Comparison of ENCODE assay signal across 20 cellular contexts in genomic region chr6:151917531-151918329, GRCh38.
DNase-seq lines count a peak whose midpoint lies in the region; ATAC-seq and TF ChIP-seq lines count a peak whose summit lies in the region.
"Had no signal": no experiment of that assay in that cellular context is flagged by ENCODE, and none has a peak within 500 bp of the region (broad histone marks: within the 10 kb centered on the region; RNA-seq: fewer than 3 reads in every experiment).

No MANE protein-coding gene starts in this region.

- no peak for ATAC-seq in RWPE2 (ENCODE audit: low read depth)
- ATAC-seq in HG03039 (IDR thresholded peaks at IDR 0.05; ENCODE audit: unreplicated experiment) = no peak
- no peak for ATAC-seq in GM21723 (IDR thresholded peaks at IDR 0.05; ENCODE audit: unreplicated experiment)
- ATAC-seq: activated T-cell treated with anti-CD3 and anti-CD28 coated beads, Interleukin-2, amount 50 U/mL, for 4 hours; CD8-positive, alpha-beta T cell; K562; stimulated activated naive B cell treated with anti-CD40 and anti-IgM and Interleukin-4, amounts not matched to agents 10 μg/mL and 1 μg/mL and 100 μg/mL, for 72 hours had no signal

- TF ChIP-seq POLR2A in uterus (IDR thresholded peaks at IDR 0.05) = no peak

- TF ChIP-seq CTCF in RWPE2 (IDR thresholded peaks at IDR 0.05; ENCODE audit: poor library complexity, severe bottlenecking) = no peak
- TF ChIP-seq CTCF in uterus (IDR thresholded peaks at IDR 0.05) = no peak

- no peak overlapping the region for H2BK15ac ChIP-seq in mesenchymal stem cell (ENCODE audit: low read depth, poor library complexity, severe bottlenecking)

- no peak overlapping the region for H3K14ac ChIP-seq in mesenchymal stem cell (ENCODE audit: low read length in 2 of 2)

- H2BK12ac ChIP-seq in mesenchymal stem cell (ENCODE audit: low read length in 2 of 2) = no peak overlapping the region

- H2AFZ ChIP-seq in mesenchymal stem cell (ENCODE audit: low read depth, low read length) = no peak overlapping the region

- H3K36me3 ChIP-seq in RWPE2 (ENCODE audit: low read depth) (no peaks in the 10 kb centered on the region), mesenchymal stem cell (ENCODE audit: control insufficient read depth in 1 of 2, insufficient read depth in 2 of 2, low read depth in 1 of 2, low read length in 2 of 2) (no peaks in the 10 kb centered on the region), uterus (no peaks in the 10 kb centered on the region)

- no peak overlapping the region for H3K4me2 ChIP-seq in mesenchymal stem cell (ENCODE audit: low read length, poor library complexity, severe bottlenecking)

- no peak overlapping the region for H3K18ac ChIP-seq in mesenchymal stem cell (ENCODE audit: low read depth in 1 of 2, low read length in 2 of 2)

- H3K4me1 ChIP-seq in RWPE2 (ENCODE audit: insufficient read depth, poor library complexity, severe bottlenecking) (peaks cover 48% of the 10 kb centered on the region), mesenchymal stem cell (ENCODE audit: control insufficient read depth, insufficient read depth, low read depth, low read length) (no peaks in the 10 kb centered on the region), uterus (peaks cover 0 to 3% of the 10 kb centered on the region in 2 donors)

- H3K4me3 ChIP-seq in RWPE2 (ENCODE audit: severe bottlenecking) (no peak overlapping the region), mesenchymal stem cell (ENCODE audit: insufficient read depth in 1 of 2, low read depth in 1 of 2, low read length in 2 of 2) (no peak overlapping the region), uterus (no peak overlapping the region)
- H3K4me3 ChIP-seq: K562 had no signal

- H2BK5ac ChIP-seq in mesenchymal stem cell (ENCODE audit: low read depth, low read length, poor library complexity, severe bottlenecking) = no peak overlapping the region

- no peak overlapping the region for H2BK120ac ChIP-seq in mesenchymal stem cell (ENCODE audit: low read depth, low read length)

- H3K27ac ChIP-seq in RWPE2 (ENCODE audit: poor library complexity, severe bottlenecking) = peak overlapping the region; percentile 99
- H3K27ac ChIP-seq in epithelial cell of prostate = peak overlapping the region; percentile 91
- H3K27ac ChIP-seq in mesenchymal stem cell (ENCODE audit: low read length, poor library complexity, severe bottlenecking) = no peak overlapping the region
- peak overlapping the region; percentile 78 to 82 for H3K27ac ChIP-seq in uterus

- H3K79me1 ChIP-seq in mesenchymal stem cell (replicated peaks; ENCODE audit: low read length, poor library complexity, severe bottlenecking) = no peaks in the 10 kb centered on the region

- H3K27me3 ChIP-seq in RWPE2 (ENCODE audit: insufficient read depth, poor library complexity, severe bottlenecking) = no peaks in the 10 kb centered on the region
- H3K27me3 ChIP-seq in mesenchymal stem cell (ENCODE audit: control insufficient read depth in 1 of 2, insufficient read depth in 1 of 2, low read length in 2 of 2) = no peaks in the 10 kb centered on the region
- no peaks in the 10 kb centered on the region for H3K27me3 ChIP-seq in uterus

- no peak overlapping the region for H2AK5ac ChIP-seq in mesenchymal stem cell (ENCODE audit: low read length, severe bottlenecking)

- intact Hi-C loops in uterus (cut with DNase I; ENCODE audit: low total_unique reads) = no loop called here

- H3K9ac ChIP-seq in mesenchymal stem cell (ENCODE audit: low read length) = peak overlapping the region; percentile 50

- no peak for DNase-seq in RWPE2 (ENCODE audit: low spot score)
- no peak for DNase-seq in epithelial cell of prostate (ENCODE audit: low read depth, low spot score)
- DNase-seq in mesenchymal stem cell = no peak
- DNase-seq in uterus = peak in 1 of 2 donors; percentile 37
- DNase-seq in activated naive CD4-positive, alpha-beta T cell (lab: John Stamatoyannopoulos, UW) = no peak
- DNase-seq in activated CD8-positive, alpha-beta memory T cell treated with anti-CD3 and anti-CD28 coated beads for 24 hours = no peak
- DNase-seq: activated CD4-positive, alpha-beta T cell treated with anti-CD3 and anti-CD28 coated beads for 1 hour; activated naive CD4-positive, alpha-beta T cell treated with anti-CD3 and anti-CD28 coated beads for 36 hours; activated T-cell treated with anti-CD3 and anti-CD28 coated beads, Interleukin-2, amount 50 U/mL, for 4 hours; anterior cingulate cortex; CD8-positive, alpha-beta T cell; cerebellar nuclear complex; effector CD4-positive, alpha-beta T cell; NCI-H2171 treated with DMSO at 0.1 percent for 48 hours; NCI-H524 treated with DMSO at 0.1 percent for 48 hours; RPMI8226; stimulated activated naive B cell treated with anti-CD40 and anti-IgM and Interleukin-4, amounts not matched to agents 10 μg/mL and 1 μg/mL and 100 μg/mL, for 72 hours had no signal

- 100% methylated on average over 2 of the region's 6 CpGs for WGBS in mesenchymal stem cell

- no peak overlapping the region for H3K4ac ChIP-seq in mesenchymal stem cell (ENCODE audit: low read depth in 1 of 2, low read length in 2 of 2)

- H3K9me3 ChIP-seq in RWPE2 (ENCODE audit: severe bottlenecking) = peaks cover 2% of the 10 kb centered on the region
- H3K9me3 ChIP-seq in mesenchymal stem cell (ENCODE audit: control insufficient read depth, low read length) = no peaks in the 10 kb centered on the region
- H3K9me3 ChIP-seq in uterus = peaks cover 0 to 11% of the 10 kb centered on the region in 2 donors

- H4K91ac ChIP-seq in mesenchymal stem cell (ENCODE audit: low read length) = no peak overlapping the region

- H3K23ac ChIP-seq in mesenchymal stem cell (ENCODE audit: low read length in 2 of 2) = no peak overlapping the region

- H4K8ac ChIP-seq in mesenchymal stem cell (ENCODE audit: low read length) = no peak overlapping the region
